Comparison of ENCODE assay signal across 27 cellular contexts in genomic region chr7:124051978-124052377, GRCh38. TPM values are rescaled to one million over a fixed set of nuclear protein-coding genes. Genes with fewer than 3 reads are reported as not detected.
DNase-seq lines count a peak whose midpoint lies in the region; ATAC-seq, FAIRE-seq and TF ChIP-seq lines count a peak whose summit lies in the region.
"Had no signal": no experiment of that assay in that cellular context is flagged by ENCODE, and none has a peak within 500 bp of the region (broad histone marks: within the 10 kb centered on the region; RNA-seq: fewer than 3 reads in every experiment).

No MANE protein-coding gene starts in this region.

- no peak overlapping the region for H3K4me3 Mint-ChIP-seq in activated T-cell treated with anti-CD3 and anti-CD28 coated beads, Interleukin-2, amount 50 U/mL, for 72 hours
- no peak overlapping the region for H3K4me3 Mint-ChIP-seq in activated CD8-positive, alpha-beta T cell treated with anti-CD3 and anti-CD28 coated beads for 36 hours
- H3K4me3 Mint-ChIP-seq: CD14-positive monocyte; CD4-positive, alpha-beta T cell; CD8-positive, alpha-beta memory T cell had no signal

- TF ChIP-seq CTCF in activated CD8-positive, alpha-beta T cell treated with anti-CD3 and anti-CD28 coated beads for 36 hours (IDR thresholded peaks at IDR 0.05) = no peak

- H3K27me3 Mint-ChIP-seq in activated T-cell treated with anti-CD3 and anti-CD28 coated beads, Interleukin-2, amount 50 U/mL, for 72 hours (ENCODE audit: low read depth) = no peaks in the 10 kb centered on the region
- H3K27me3 Mint-ChIP-seq in activated CD8-positive, alpha-beta T cell treated with anti-CD3 and anti-CD28 coated beads for 36 hours = no peaks in the 10 kb centered on the region
- H3K27me3 Mint-ChIP-seq: CD4-positive, alpha-beta T cell had no signal

- no peaks in the 10 kb centered on the region for H3K9me3 ChIP-seq in small intestine (ENCODE audit: control insufficient read depth, low read depth)
- H3K9me3 ChIP-seq: A549; BE2C; BLaER1 treated with 17β-estradiol and CSF1 and Interleukin-3, amounts not matched to agents 10 nM and 100 nM had no signal

- no peak for ATAC-seq in activated T-cell treated with anti-CD3 and anti-CD28 coated beads, Interleukin-2, amount 50 U/mL, for 72 hours (replicated peaks in 1 of 2)
- ATAC-seq in left colon = peak; percentile 97
- no peak for ATAC-seq in activated CD8-positive, alpha-beta T cell treated with anti-CD3 and anti-CD28 coated beads for 36 hours
- ATAC-seq: A549 had no signal

- no peaks in the 10 kb centered on the region for H3K36me3 ChIP-seq in small intestine (ENCODE audit: control insufficient read depth in 2 of 2, insufficient read depth in 2 of 2, low read length in 2 of 2)
- H3K36me3 ChIP-seq: BE2C; BLaER1 treated with 17β-estradiol and CSF1 and Interleukin-3, amounts not matched to agents 10 nM and 100 nM had no signal

- peaks cover 0 to 6% of the 10 kb centered on the region in 2 donors for H3K9me3 Mint-ChIP-seq in activated T-cell treated with anti-CD3 and anti-CD28 coated beads, Interleukin-2, amount 50 U/mL, for 72 hours
- no peaks in the 10 kb centered on the region for H3K9me3 Mint-ChIP-seq in activated CD8-positive, alpha-beta T cell treated with anti-CD3 and anti-CD28 coated beads for 36 hours
- H3K9me3 Mint-ChIP-seq: CD8-positive, alpha-beta memory T cell had no signal

- no peaks in the 10 kb centered on the region for H3K4me1 ChIP-seq in small intestine (ENCODE audit: control insufficient read depth in 2 of 2, insufficient read depth in 1 of 2, low read depth in 1 of 2, low read length in 1 of 2)
- H3K4me1 ChIP-seq: A549; BE2C; BLaER1 treated with 17β-estradiol and CSF1 and Interleukin-3, amounts not matched to agents 10 nM and 100 nM had no signal

- peak overlapping the region; percentile 46 for H3K27ac Mint-ChIP-seq in activated T-cell treated with anti-CD3 and anti-CD28 coated beads, Interleukin-2, amount 50 U/mL, for 72 hours
- H3K27ac Mint-ChIP-seq in activated CD8-positive, alpha-beta T cell treated with anti-CD3 and anti-CD28 coated beads for 36 hours = no peak overlapping the region
- H3K27ac Mint-ChIP-seq: CD14-positive monocyte; CD4-positive, alpha-beta T cell; CD8-positive, alpha-beta memory T cell had no signal

- POLR2A ChIA-PET in activated CD8-positive, alpha-beta T cell treated with anti-CD3 and anti-CD28 coated beads for 36 hours (lab: Charles Lee) = no interaction called here

- no peak overlapping the region for H3K4me3 ChIP-seq in small intestine (ENCODE audit: low read depth in 1 of 2, low read length in 2 of 2)
- H3K4me3 ChIP-seq: A549; BLaER1 treated with 17β-estradiol and CSF1 and Interleukin-3, amounts not matched to agents 10 nM and 100 nM had no signal

- H3K27ac ChIP-seq in small intestine (ENCODE audit: low read depth in 1 of 2, low read length in 1 of 2) = no peak overlapping the region
- H3K27ac ChIP-seq: 22Rv1; A549; BLaER1 treated with 17β-estradiol and CSF1 and Interleukin-3, amounts not matched to agents 10 nM and 100 nM had no signal

- H3K4me1 Mint-ChIP-seq in activated T-cell treated with anti-CD3 and anti-CD28 coated beads, Interleukin-2, amount 50 U/mL, for 72 hours (ENCODE audit: low read depth) = no peaks in the 10 kb centered on the region
- no peaks in the 10 kb centered on the region for H3K4me1 Mint-ChIP-seq in activated CD8-positive, alpha-beta T cell treated with anti-CD3 and anti-CD28 coated beads for 36 hours (ENCODE audit: low read depth)
- H3K4me1 Mint-ChIP-seq: CD14-positive monocyte; CD8-positive, alpha-beta memory T cell had no signal

- intact Hi-C loops in left colon (cut with DNase I, micrococcal nuclease) = no loop called here
- intact Hi-C loops in activated CD8-positive, alpha-beta T cell treated with anti-CD3 and anti-CD28 coated beads for 36 hours (cut with micrococcal nuclease) = no loop called here

- no peak for DNase-seq in activated T-cell treated with anti-CD3 and anti-CD28 coated beads, Interleukin-2, amount 50 U/mL, for 72 hours
- DNase-seq in activated T-cell treated with anti-CD3 and anti-CD28 coated beads, Interleukin-2, amount 50 U/mL, for 1 hour = no peak
- DNase-seq in left colon = no peak
- DNase-seq in small intestine = peak; percentile 88
- DNase-seq in NOMO-1 treated with DMSO at 0.1 percent for 48 hours (lab: John Stamatoyannopoulos, UW; ENCODE audit: unreplicated experiment) = no peak
- DNase-seq in activated CD8-positive, alpha-beta T cell treated with anti-CD3 and anti-CD28 coated beads for 36 hours = no peak
- DNase-seq in stimulated activated CD4-positive, alpha-beta T cell treated with anti-CD3 and anti-CD28 coated beads, Interleukin-4, amount 100 ng/mL, for 4 hours = no peak
- DNase-seq: ACHN; AML-193; BE2C; CD4-positive, alpha-beta T cell; CD8-positive, alpha-beta memory T cell; DMS 273 treated with DMSO at 0.1 percent for 48 hours; DMS79; EL; GF-D8; GOT3; H7; HCEC 1CT had no signal

- no peaks in the 10 kb centered on the region for H3K27me3 ChIP-seq in small intestine (ENCODE audit: control insufficient read depth in 2 of 2, insufficient read depth in 2 of 2, low read length in 2 of 2)
- H3K27me3 ChIP-seq: BE2C; BLaER1 treated with 17β-estradiol and CSF1 and Interleukin-3, amounts not matched to agents 10 nM and 100 nM had no signal

- FAIRE-seq in colon (lab: Jason Lieb, UNC) = peak; percentile 90
- peak; percentile 96 for FAIRE-seq in small intestine (lab: Jason Lieb, UNC)
- FAIRE-seq: A549, D721Med, GM12891, GM18507 had no signal

- H3K36me3 Mint-ChIP-seq in activated T-cell treated with anti-CD3 and anti-CD28 coated beads, Interleukin-2, amount 50 U/mL, for 72 hours (ENCODE audit: insufficient read depth in 2 of 2) = no peaks in the 10 kb centered on the region
- H3K36me3 Mint-ChIP-seq in activated CD8-positive, alpha-beta T cell treated with anti-CD3 and anti-CD28 coated beads for 36 hours (ENCODE audit: low read depth) = no peaks in the 10 kb centered on the region
- H3K36me3 Mint-ChIP-seq: CD14-positive monocyte; CD8-positive, alpha-beta memory T cell had no signal

- CTCF ChIA-PET in activated CD8-positive, alpha-beta T cell treated with anti-CD3 and anti-CD28 coated beads for 36 hours (lab: Charles Lee) = no interaction called here

RNA-seq across cellular contexts. Expression of gene TMEM229A, which starts 19.1 kb away (rescaled TPM):
- not detected for total RNA-seq in activated T-cell treated with anti-CD3 and anti-CD28 coated beads, Interleukin-2, amount 50 U/mL, for 72 hours
- total RNA-seq in left colon = under 1 TPM in 1 of 2 donors, not detected in 1; 0.11 TPM
- polyA plus RNA-seq in small intestine = 1 to 10 TPM; 1.6 to 2.7 (median 2.2) TPM
- total RNA-seq in activated CD8-positive, alpha-beta T cell treated with anti-CD3 and anti-CD28 coated beads for 36 hours = not detected
- total RNA-seq: CD4-positive, alpha-beta T cell; CD8-positive, alpha-beta memory T cell had no signal
- polyA plus RNA-seq: A549; CD14-positive monocyte; CD8-positive, alpha-beta memory T cell had no signal
